ENCODE assay signal across 15 cellular contexts in genomic region chr6:56746767-56747504, GRCh38.
DNase-seq lines count a peak whose midpoint lies in the region; ATAC-seq and TF ChIP-seq lines count a peak whose summit lies in the region.
"Had no signal": no experiment of that assay in that cellular context is flagged by ENCODE, and none has a peak within 500 bp of the region (broad histone marks: within the 10 kb centered on the region; RNA-seq: fewer than 3 reads in every experiment).

No MANE protein-coding gene starts in this region.

- POLR2A ChIA-PET in MCF 10A (lab: Yijun Ruan, JAX) (interaction anchor here (0.6 to 7.1 kb wide), 15 partner anchors 12 to 105 kb away, joined by 3 to 110 read pairs (median 6); partner anchors contain the start of gene DST), Panc1 (lab: Charles Lee) (no interaction called here)

- H3K4me1 Mint-ChIP-seq in MCF 10A (ENCODE audit: insufficient read depth, unreplicated experiment) = peaks cover 75% of the 10 kb centered on the region
- peaks cover 32% of the 10 kb centered on the region for H3K4me1 Mint-ChIP-seq in type B pancreatic cell (ENCODE audit: unreplicated experiment)

- TF ChIP-seq CTCF in MCF 10A (IDR thresholded peaks at IDR 0.05; ENCODE audit: unreplicated experiment) = no peak
- no peak for TF ChIP-seq CTCF in breast epithelium (IDR thresholded peaks at IDR 0.05)
- no peak for TF ChIP-seq CTCF in Panc1 (IDR thresholded peaks at IDR 0.05)
- no peak for TF ChIP-seq CTCF in type B pancreatic cell (conservative IDR thresholded peaks at IDR 0.05)

- H3K27me3 Mint-ChIP-seq in MCF 10A (ENCODE audit: insufficient read depth, unreplicated experiment) (no peaks in the 10 kb centered on the region), type B pancreatic cell (no peaks in the 10 kb centered on the region)

- BruUV-seq in MCF 10A (replicated peaks; lab: Mats Ljungman, UMichigan) = no TSS peak
- no TSS peak for BruUV-seq in Panc1 (replicated peaks; lab: Mats Ljungman, UMichigan)

- no peaks in the 10 kb centered on the region for H3K9me3 ChIP-seq in breast epithelium
- no peaks in the 10 kb centered on the region for H3K9me3 ChIP-seq in Panc1 (ENCODE audit: control insufficient read depth, insufficient read depth, low read depth, low read length)
- H3K9me3 ChIP-seq: upper lobe of left lung had no signal

- DNase-seq in MCF 10A (ENCODE audit: unreplicated experiment) = peak; percentile 63
- DNase-seq in breast epithelium (ENCODE audit: low spot score in 2 of 2) = no peak
- DNase-seq in Panc1 (ENCODE audit: low read depth, low spot score) = no peak
- DNase-seq in iris pigment epithelial cell (ENCODE audit: low read depth) = peak; percentile 58
- DNase-seq in type B pancreatic cell (ENCODE audit: extremely low spot score, unreplicated experiment) = no peak
- no peak for DNase-seq in activated gamma-delta T cell treated with Interleukin-2 at 50 U/mL for 16 hours
- no peak for DNase-seq in AG20443 (ENCODE audit: low spot score)
- DNase-seq: ACHN; activated naive CD4-positive, alpha-beta T cell treated with anti-CD3 and anti-CD28 coated beads for 36 hours; central memory CD4-positive, alpha-beta T cell; erythroblast; NCI-H526 treated with DMSO at 0.1 percent for 48 hours; upper lobe of left lung had no signal

- H3K36me3 Mint-ChIP-seq in MCF 10A (ENCODE audit: insufficient read depth, unreplicated experiment) (peaks cover 6% of the 10 kb centered on the region), type B pancreatic cell (no peaks in the 10 kb centered on the region)

- no peaks in the 10 kb centered on the region for H3K27me3 ChIP-seq in breast epithelium
- H3K27me3 ChIP-seq in Panc1 (ENCODE audit: control insufficient read depth, insufficient read depth, low read length) = no peaks in the 10 kb centered on the region
- H3K27me3 ChIP-seq: upper lobe of left lung had no signal

- TF ChIP-seq POLR2A in breast epithelium (IDR thresholded peaks at IDR 0.05) = no peak

- H3K36me3 ChIP-seq in breast epithelium = no peaks in the 10 kb centered on the region
- H3K36me3 ChIP-seq in Panc1 (ENCODE audit: control insufficient read depth, insufficient read depth, low read length) = no peaks in the 10 kb centered on the region
- H3K36me3 ChIP-seq: upper lobe of left lung had no signal

- H3K4me1 ChIP-seq in breast epithelium = no peaks in the 10 kb centered on the region
- peaks cover 81% of the 10 kb centered on the region for H3K4me1 ChIP-seq in Panc1 (ENCODE audit: control insufficient read depth, insufficient read depth, low read length)

- no peaks in the 10 kb centered on the region for H3K9me3 Mint-ChIP-seq in MCF 10A (ENCODE audit: unreplicated experiment)
- no peaks in the 10 kb centered on the region for H3K9me3 Mint-ChIP-seq in type B pancreatic cell
- H3K9me3 Mint-ChIP-seq: activated naive CD4-positive, alpha-beta T cell treated with anti-CD3 and anti-CD28 coated beads for 36 hours had no signal

- no peak overlapping the region for H3K4me3 ChIP-seq in breast epithelium
- no peak overlapping the region for H3K4me3 ChIP-seq in Panc1 (ENCODE audit: low read depth in 2 of 2, low read length in 2 of 2)
- H3K4me3 ChIP-seq: lung, upper lobe of left lung had no signal

- no peak overlapping the region for H3K27ac ChIP-seq in breast epithelium
- H3K27ac ChIP-seq in Panc1 (ENCODE audit: low read length) = peak overlapping the region; percentile 64
- H3K27ac ChIP-seq: upper lobe of left lung had no signal

- CTCF ChIA-PET in MCF 10A (lab: Yijun Ruan, JAX) = interaction anchor here (0.9 to 2.8 kb wide), 3 partner anchors 11 to 37 kb away, joined by 4 to 14 read pairs (median 6); no protein-coding TSS in a partner anchor
- CTCF ChIA-PET in Panc1 (lab: Charles Lee) = no interaction called here

- ATAC-seq in Panc1 (no peak), HG02840 (IDR thresholded peaks at IDR 0.05; ENCODE audit: low FRiP score, unreplicated experiment) (no peak)

- in situ Hi-C loops in Panc1 (cut with HindIII; ENCODE audit: low pct_unique_long_range_greater_than_20kb, low sequenced_read_pairs) = no loop called here

- intact Hi-C loops in MCF 10A (cut with micrococcal nuclease) = no loop called here
- intact Hi-C loops in breast epithelium (cut with DNase I; ENCODE audit: low total_unique reads) = no loop called here
- intact Hi-C loops in Panc1 (cut with micrococcal nuclease; ENCODE audit: unreplicated experiment) = no loop called here

- H3K27ac Mint-ChIP-seq in MCF 10A (ENCODE audit: low read depth, unreplicated experiment) = peak overlapping the region; percentile 91
- H3K27ac Mint-ChIP-seq in type B pancreatic cell = peak overlapping the region; percentile 60
- H3K27ac Mint-ChIP-seq: activated naive CD4-positive, alpha-beta T cell treated with anti-CD3 and anti-CD28 coated beads for 36 hours had no signal

- H3K4me3 Mint-ChIP-seq in MCF 10A (ENCODE audit: unreplicated experiment) = peak overlapping the region; percentile 10
- no peak overlapping the region for H3K4me3 Mint-ChIP-seq in type B pancreatic cell
- H3K4me3 Mint-ChIP-seq: activated naive CD4-positive, alpha-beta T cell treated with anti-CD3 and anti-CD28 coated beads for 36 hours had no signal

Comparison
In these comparisons a context has a peak if more than half of its experiments do, and no peak if none do; other contexts are left out.
1. DNase-seq: peak in MCF 10A (single experiment) and iris pigment epithelial cell (single experiment); none in breast epithelium (0 of 2), Panc1 (single experiment), type B pancreatic cell (single experiment), activated gamma-delta T cell treated with Interleukin-2 at 50 U/mL for 16 hours (single experiment) and AG20443 (single experiment).